Comparison of ENCODE assay signal across 13 cellular contexts in genomic region chr14:71267691-71268090, GRCh38. TPM values are rescaled to one million over a fixed set of nuclear protein-coding genes. Genes with fewer than 3 reads are reported as not detected.
DNase-seq lines count a peak whose midpoint lies in the region; ATAC-seq and TF ChIP-seq lines count a peak whose summit lies in the region.
"Had no signal": no experiment of that assay in that cellular context is flagged by ENCODE, and none has a peak within 500 bp of the region (broad histone marks: within the 10 kb centered on the region; RNA-seq: fewer than 3 reads in every experiment).

No MANE protein-coding gene starts in this region.

- no peak for DNase-seq in stimulated activated naive CD8-positive, alpha-beta T cell treated with anti-CD3 and anti-CD28 coated beads, Interleukin-15, Interleukin-2, amounts not matched to agents 100 U/mL and 50 U/mL, for 24 hours
- DNase-seq in activated CD8-positive, alpha-beta T cell treated with anti-CD3 and anti-CD28 coated beads for 36 hours = no peak
- DNase-seq in iris pigment epithelial cell (ENCODE audit: low read depth) (peak; percentile 51), GF-D8 (lab: John Stamatoyannopoulos, UW) (no peak), caudate nucleus (lab: John Stamatoyannopoulos, UW) (no peak), AG08396 (ENCODE audit: low spot score) (no peak)
- DNase-seq: BE2C, gastrocnemius medialis, midbrain, SIG-M5 had no signal

- H3K4me1 Mint-ChIP-seq in stimulated activated naive CD8-positive, alpha-beta T cell treated with anti-CD3 and anti-CD28 coated beads, Interleukin-15, Interleukin-2, amounts not matched to agents 100 ng/mL and 50 ng/mL, for 24 hours (ENCODE audit: low read depth) = peaks cover 45% of the 10 kb centered on the region
- H3K4me1 Mint-ChIP-seq in activated CD8-positive, alpha-beta T cell treated with anti-CD3 and anti-CD28 coated beads for 36 hours (ENCODE audit: low read depth) = peaks cover 39% of the 10 kb centered on the region

- TF ChIP-seq CTCF in activated CD8-positive, alpha-beta T cell treated with anti-CD3 and anti-CD28 coated beads for 36 hours (IDR thresholded peaks at IDR 0.05) = no peak

- peaks cover 33% of the 10 kb centered on the region for H3K9me3 Mint-ChIP-seq in stimulated activated naive CD8-positive, alpha-beta T cell treated with anti-CD3 and anti-CD28 coated beads, Interleukin-15, Interleukin-2, amounts not matched to agents 100 ng/mL and 50 ng/mL, for 24 hours
- H3K9me3 Mint-ChIP-seq in activated CD8-positive, alpha-beta T cell treated with anti-CD3 and anti-CD28 coated beads for 36 hours = peaks cover 29% of the 10 kb centered on the region

- peaks cover 13% of the 10 kb centered on the region for H3K36me3 Mint-ChIP-seq in stimulated activated naive CD8-positive, alpha-beta T cell treated with anti-CD3 and anti-CD28 coated beads, Interleukin-15, Interleukin-2, amounts not matched to agents 100 ng/mL and 50 ng/mL, for 24 hours (ENCODE audit: low read depth)
- peaks cover 9% of the 10 kb centered on the region for H3K36me3 Mint-ChIP-seq in activated CD8-positive, alpha-beta T cell treated with anti-CD3 and anti-CD28 coated beads for 36 hours (ENCODE audit: low read depth)

- H3K27ac Mint-ChIP-seq in stimulated activated naive CD8-positive, alpha-beta T cell treated with anti-CD3 and anti-CD28 coated beads, Interleukin-15, Interleukin-2, amounts not matched to agents 100 ng/mL and 50 ng/mL, for 24 hours = peak overlapping the region; percentile 81
- peak overlapping the region; percentile 77 for H3K27ac Mint-ChIP-seq in activated CD8-positive, alpha-beta T cell treated with anti-CD3 and anti-CD28 coated beads for 36 hours

- no peak overlapping the region for H3K27ac ChIP-seq in caudate nucleus (ENCODE audit: low read depth, low read length)
- H3K27ac ChIP-seq: cardiac muscle cell, gastrocnemius medialis had no signal

- intact Hi-C loops in activated CD8-positive, alpha-beta T cell treated with anti-CD3 and anti-CD28 coated beads for 36 hours (cut with micrococcal nuclease) = loop anchor here (5.0 kb wide), 1 partner anchor 125 kb away; no protein-coding TSS in a partner anchor

- H3K4me3 Mint-ChIP-seq in stimulated activated naive CD8-positive, alpha-beta T cell treated with anti-CD3 and anti-CD28 coated beads, Interleukin-15, Interleukin-2, amounts not matched to agents 100 ng/mL and 50 ng/mL, for 24 hours = peak overlapping the region; percentile 61
- peak overlapping the region; percentile 20 for H3K4me3 Mint-ChIP-seq in activated CD8-positive, alpha-beta T cell treated with anti-CD3 and anti-CD28 coated beads for 36 hours

- no peak for ATAC-seq in stimulated activated naive CD8-positive, alpha-beta T cell treated with anti-CD3 and anti-CD28 coated beads, Interleukin-15, Interleukin-2, amounts not matched to agents 100 U/mL and 50 U/mL, for 24 hours
- ATAC-seq in activated CD8-positive, alpha-beta T cell treated with anti-CD3 and anti-CD28 coated beads for 36 hours = no peak
- ATAC-seq in GM21515 (IDR thresholded peaks at IDR 0.05; ENCODE audit: unreplicated experiment) = no peak
- ATAC-seq: gastrocnemius medialis had no signal

- peaks cover 5% of the 10 kb centered on the region for H3K27me3 Mint-ChIP-seq in stimulated activated naive CD8-positive, alpha-beta T cell treated with anti-CD3 and anti-CD28 coated beads, Interleukin-15, Interleukin-2, amounts not matched to agents 100 ng/mL and 50 ng/mL, for 24 hours
- no peaks in the 10 kb centered on the region for H3K27me3 Mint-ChIP-seq in activated CD8-positive, alpha-beta T cell treated with anti-CD3 and anti-CD28 coated beads for 36 hours

- CTCF ChIA-PET in activated CD8-positive, alpha-beta T cell treated with anti-CD3 and anti-CD28 coated beads for 36 hours (lab: Charles Lee) = no interaction called here

- POLR2A ChIA-PET in activated CD8-positive, alpha-beta T cell treated with anti-CD3 and anti-CD28 coated beads for 36 hours (lab: Charles Lee) = no interaction called here

RNA-seq across cellular contexts. Expression of gene SIPA1L1, which starts 52.6 kb away (rescaled TPM):
- 10 to 100 TPM; 52.0 to 57.7 TPM for total RNA-seq in activated CD8-positive, alpha-beta T cell treated with anti-CD3 and anti-CD28 coated beads for 36 hours
